18 cellular contexts compared by ENCODE assay signal in the genomic region with DNA sequence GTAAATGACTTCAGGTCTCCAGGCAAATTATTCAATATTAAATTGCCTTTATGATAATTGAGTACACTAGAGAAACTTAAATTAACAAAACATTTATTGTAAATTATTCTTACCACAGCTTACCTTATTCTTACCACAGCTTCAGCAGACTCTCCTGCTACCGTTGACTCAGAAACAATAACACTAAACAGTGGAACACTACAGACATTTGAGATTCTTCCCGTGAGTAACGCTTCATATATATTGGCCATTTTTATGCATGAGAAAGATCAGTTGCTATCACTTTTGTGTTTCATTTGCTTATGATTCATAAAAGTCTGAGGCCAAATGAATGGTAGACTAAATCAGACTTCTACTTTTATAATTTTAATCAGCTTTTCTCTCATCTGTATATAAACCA. TPM values are rescaled to one million over a fixed set of nuclear protein-coding genes. Genes with fewer than 3 reads are reported as not detected.
DNase-seq lines count a peak whose midpoint lies in the region; ATAC-seq, FAIRE-seq and TF ChIP-seq lines count a peak whose summit lies in the region.
"Had no signal": no experiment of that assay in that cellular context is flagged by ENCODE, and none has a peak within 500 bp of the region (broad histone marks: within the 10 kb centered on the region; RNA-seq: fewer than 3 reads in every experiment).

No MANE protein-coding gene starts in this region.

- H3K9me3 Mint-ChIP-seq in activated naive CD4-positive, alpha-beta T cell treated with anti-CD3 and anti-CD28 coated beads, Interleukin-2, amount 50 U/mL, for 72 hours, result no peaks in the 10 kb centered on the region
- no peaks in the 10 kb centered on the region for H3K9me3 Mint-ChIP-seq in T-cell
- no peaks in the 10 kb centered on the region for H3K9me3 Mint-ChIP-seq in naive thymus-derived CD8-positive, alpha-beta T cell
- no peaks in the 10 kb centered on the region for H3K9me3 Mint-ChIP-seq in T-helper 2 cell treated with Interferon-gamma antibody and Interleukin-4, amounts not matched to agents 5 μg/mL and 100 μg/mL, for 36 hours
- H3K9me3 Mint-ChIP-seq: GM23338 had no signal

- no peak overlapping the region for H3K4me3 ChIP-seq in aorta (ENCODE audit: low read length in 2 of 2)
- H3K4me3 ChIP-seq in heart right ventricle, result no peak overlapping the region
- H3K4me3 ChIP-seq: GM23338 had no signal

- WGBS in aorta, 2 donors, result 78 to 83% methylated on average over 3 of the region's 3 CpGs
- WGBS in heart right ventricle, 2 donors, result 91 to 92% methylated on average over 3 of the region's 3 CpGs

- H3K9me3 ChIP-seq in aorta (ENCODE audit: control insufficient read depth, low read length) (no peaks in the 10 kb centered on the region), heart right ventricle (no peaks in the 10 kb centered on the region)

- FAIRE-seq in GM12892 (lab: Jason Lieb, UNC), result peak; percentile 38
- FAIRE-seq: HTR-8/SVneo had no signal

- CTCF ChIA-PET in T-cell (lab: Charles Lee), result interaction anchor here in 1 of 2 donors (1.5 kb wide), 1 partner anchor 21 kb away, joined by 3 read pairs; no protein-coding TSS in a partner anchor

- H3K4me1 ChIP-seq in aorta (ENCODE audit: control insufficient read depth in 1 of 2, insufficient read depth in 2 of 2, low read length in 2 of 2), result no peaks in the 10 kb centered on the region
- H3K4me1 ChIP-seq in heart right ventricle, result no peaks in the 10 kb centered on the region

- intact Hi-C loops in aorta (cut with DNase I), result no loop called here
- intact Hi-C loops in heart right ventricle (cut with DNase I), result loop anchor here in 1 of 10 donors (5.0 kb wide), 1 partner anchor 34 kb away; no protein-coding TSS in a partner anchor

- H3K36me3 ChIP-seq in aorta (ENCODE audit: control insufficient read depth in 1 of 2, insufficient read depth in 2 of 2, low read length in 1 of 2) (peaks cover 5 to 14% of the 10 kb centered on the region in 2 donors), heart right ventricle (peaks cover 0 to 100% (median 76%) of the 10 kb centered on the region in 9 donors)

- H3K27ac ChIP-seq in aorta (ENCODE audit: low read depth in 1 of 2, low read length in 2 of 2) (no peak overlapping the region), heart right ventricle (no peak overlapping the region)
- H3K27ac ChIP-seq: HL-60 had no signal

- TF ChIP-seq POLR2A in GM12892 (IDR thresholded peaks at IDR 0.05; ENCODE audit: low read depth, low read length), result no peak

- peaks cover 32 to 45% (median 40%) of the 10 kb centered on the region in 3 donors for H3K4me1 Mint-ChIP-seq in T-cell
- H3K4me1 Mint-ChIP-seq in naive thymus-derived CD8-positive, alpha-beta T cell, result peaks cover 21 to 40% (median 31%) of the 10 kb centered on the region in 4 donors
- peaks cover 5% of the 10 kb centered on the region for H3K4me1 Mint-ChIP-seq in T-helper 2 cell treated with Interferon-gamma antibody and Interleukin-4, amounts not matched to agents 5 μg/mL and 100 μg/mL, for 36 hours (ENCODE audit: low read depth)
- H3K4me1 Mint-ChIP-seq: GM23338 had no signal

- no peak for TF ChIP-seq CTCF in heart right ventricle (IDR thresholded peaks at IDR 0.05)

- POLR2A ChIA-PET in T-cell (lab: Charles Lee), result interaction anchor here in 1 of 2 donors (0.6 to 1.1 kb wide), 3 partner anchors 21 to 26 kb away, joined by 4 read pairs; no protein-coding TSS in a partner anchor
- POLR2A ChIA-PET in naive thymus-derived CD8-positive, alpha-beta T cell (lab: Charles Lee), result interaction anchor here (0.5 to 2.8 kb wide), 3 partner anchors 27 to 30 kb away, joined by 4 to 16 read pairs (median 5); a partner anchor contains a TSS

- peak; percentile 23 to 49 for ATAC-seq in activated naive CD4-positive, alpha-beta T cell treated with anti-CD3 and anti-CD28 coated beads, Interleukin-2, amount 50 U/mL, for 72 hours
- ATAC-seq in T-cell (replicated peaks in 1 of 4) (no peak), aorta (ENCODE audit: low FRiP score) (no peak), heart right ventricle (no peak)
- ATAC-seq in naive thymus-derived CD8-positive, alpha-beta T cell, result no peak
- ATAC-seq: GM23338 had no signal

- DNase-seq in activated naive CD4-positive, alpha-beta T cell treated with anti-CD3 and anti-CD28 coated beads, Interleukin-2, amount 50 U/mL, for 72 hours (ENCODE audit: low spot score in 2 of 2), result no peak
- no peak for DNase-seq in activated naive CD4-positive, alpha-beta T cell (lab: John Stamatoyannopoulos, UW)
- DNase-seq in GM12892 (ENCODE audit: insufficient read length), result no peak
- DNase-seq in T-cell, result no peak
- DNase-seq in naive thymus-derived CD8-positive, alpha-beta T cell, result no peak
- DNase-seq in aorta, result no peak
- DNase-seq in T-helper 2 cell treated with Interferon-gamma antibody and Interleukin-4, amounts not matched to agents 5 μg/mL and 100 μg/mL, for 36 hours (ENCODE audit: low spot score), result no peak
- no peak for DNase-seq in heart right ventricle
- DNase-seq: CD4-positive, CD25-positive, alpha-beta regulatory T cell; DND-41; GDM1; NCI-H1417; NCI-H187 treated with DMSO at 0.1 percent for 48 hours; NCI-H526 treated with DMSO at 0.1 percent for 48 hours; SHP77 treated with DMSO at 0.1 percent for 48 hours had no signal

- H3K27ac Mint-ChIP-seq in activated naive CD4-positive, alpha-beta T cell treated with anti-CD3 and anti-CD28 coated beads, Interleukin-2, amount 50 U/mL, for 72 hours, result peak overlapping the region in 1 of 2 donors; percentile 7
- peak overlapping the region; percentile 2 to 44 for H3K27ac Mint-ChIP-seq in T-cell
- peak overlapping the region in 8 of 10 donors; percentile 11 to 87 (median 52) for H3K27ac Mint-ChIP-seq in naive thymus-derived CD8-positive, alpha-beta T cell
- H3K27ac Mint-ChIP-seq in T-helper 2 cell treated with Interferon-gamma antibody and Interleukin-4, amounts not matched to agents 5 μg/mL and 100 μg/mL, for 36 hours, result no peak overlapping the region
- H3K27ac Mint-ChIP-seq: GM23338 had no signal

- H3K36me3 Mint-ChIP-seq in activated naive CD4-positive, alpha-beta T cell treated with anti-CD3 and anti-CD28 coated beads, Interleukin-2, amount 50 U/mL, for 72 hours, result peaks cover 14 to 36% of the 10 kb centered on the region in 2 donors
- peaks cover 44% of the 10 kb centered on the region for H3K36me3 Mint-ChIP-seq in T-cell
- H3K36me3 Mint-ChIP-seq in naive thymus-derived CD8-positive, alpha-beta T cell, result peaks cover 0 to 80% (median 5%) of the 10 kb centered on the region in 3 donors
- peaks cover 63% of the 10 kb centered on the region for H3K36me3 Mint-ChIP-seq in T-helper 2 cell treated with Interferon-gamma antibody and Interleukin-4, amounts not matched to agents 5 μg/mL and 100 μg/mL, for 36 hours (ENCODE audit: low read depth)

- H3K4me3 Mint-ChIP-seq in T-cell, result no peak overlapping the region
- H3K4me3 Mint-ChIP-seq in naive thymus-derived CD8-positive, alpha-beta T cell, result no peak overlapping the region
- H3K4me3 Mint-ChIP-seq in T-helper 2 cell treated with Interferon-gamma antibody and Interleukin-4, amounts not matched to agents 5 μg/mL and 100 μg/mL, for 36 hours, result no peak overlapping the region
- H3K4me3 Mint-ChIP-seq: CD4-positive, CD25-positive, alpha-beta regulatory T cell; GM23338 had no signal

- H3K27me3 ChIP-seq in aorta (ENCODE audit: control insufficient read depth in 1 of 2, insufficient read depth in 2 of 2, low read length in 1 of 2), result no peaks in the 10 kb centered on the region
- no peaks in the 10 kb centered on the region for H3K27me3 ChIP-seq in heart right ventricle

- no peaks in the 10 kb centered on the region for H3K27me3 Mint-ChIP-seq in T-cell
- H3K27me3 Mint-ChIP-seq in naive thymus-derived CD8-positive, alpha-beta T cell, result no peaks in the 10 kb centered on the region
- H3K27me3 Mint-ChIP-seq in T-helper 2 cell treated with Interferon-gamma antibody and Interleukin-4, amounts not matched to agents 5 μg/mL and 100 μg/mL, for 36 hours (ENCODE audit: low read depth), result no peaks in the 10 kb centered on the region
- H3K27me3 Mint-ChIP-seq: CD4-positive, CD25-positive, alpha-beta regulatory T cell had no signal

RNA-seq across cellular contexts. Expression of a gene that starts 28.7 kb away (rescaled TPM):
- total RNA-seq in activated naive CD4-positive, alpha-beta T cell treated with anti-CD3 and anti-CD28 coated beads, Interleukin-2, amount 50 U/mL, for 72 hours, result 10 to 100 TPM; 41.4 to 85.5 TPM
- 125 TPM for polyA plus RNA-seq in GM12892 (2012; ENCODE audit: missing spikeins)
- total RNA-seq in T-cell (100 to 1,000 TPM in 3 of 5 donors, 10 to 100 TPM in 2; 95.2 to 170 (median 108) TPM), aorta (10 to 100 TPM; 25.3 to 37.7 TPM), heart right ventricle (1 to 10 TPM; 2.1 to 7.0 (median 3.9) TPM)
- 100 to 1,000 TPM; 136 to 138 TPM for total RNA-seq in naive thymus-derived CD8-positive, alpha-beta T cell
- 10 to 100 TPM; 79.3 to 89.5 (median 82.0) TPM for polyA plus RNA-seq in naive thymus-derived CD8-positive, alpha-beta T cell
- polyA plus RNA-seq in aorta (10 to 100 TPM; 16.9 to 46.6 TPM), heart right ventricle (10 to 100 TPM in 1 of 2 donors, 1 to 10 TPM in 1; 9.7 to 10.0 TPM)

RNA-seq across cellular contexts. Expression of a gene that starts 38.6 kb away (rescaled TPM):
- 100 to 1,000 TPM in 1 of 2 donors, 10 to 100 TPM in 1; 85.1 to 106 TPM for total RNA-seq in activated naive CD4-positive, alpha-beta T cell treated with anti-CD3 and anti-CD28 coated beads, Interleukin-2, amount 50 U/mL, for 72 hours
- 75.5 TPM for polyA plus RNA-seq in GM12892 (2012; ENCODE audit: missing spikeins)
- total RNA-seq in T-cell (100 to 1,000 TPM; 128 to 176 (median 136) TPM), aorta (100 to 1,000 TPM in 1 of 2 donors, 10 to 100 TPM in 1; 87.2 to 135 TPM), heart right ventricle (10 to 100 TPM; 18.0 to 26.5 (median 21.8) TPM)
- 100 to 1,000 TPM; 175 to 181 TPM for total RNA-seq in naive thymus-derived CD8-positive, alpha-beta T cell
- polyA plus RNA-seq in naive thymus-derived CD8-positive, alpha-beta T cell, result 10 to 100 TPM; 22.2 to 33.5 (median 23.2) TPM
- polyA plus RNA-seq in aorta (10 to 100 TPM; 18.7 to 59.0 TPM), heart right ventricle (10 to 100 TPM; 10.8 to 60.8 TPM)

Comparison
In these comparisons a context has a peak if more than half of its experiments do, and no peak if none do; other contexts are left out.
1. ATAC-seq: peak in activated naive CD4-positive, alpha-beta T cell treated with anti-CD3 and anti-CD28 coated beads, Interleukin-2, amount 50 U/mL, for 72 hours (2 of 2); none in T-cell (0 of 4), naive thymus-derived CD8-positive, alpha-beta T cell (0 of 2), aorta (single experiment) and heart right ventricle (0 of 8).